8 cellular contexts compared by ENCODE assay signal in genomic region chr6:37222992-37223391, GRCh38. TPM values are rescaled to one million over a fixed set of nuclear protein-coding genes. Genes with fewer than 3 reads are reported as not detected.
A peak's percentile ranks its signal among the peaks of the same experiment; 100 is the strongest.
DNase-seq lines count a peak whose midpoint lies in the region; ATAC-seq and TF ChIP-seq lines count a peak whose summit lies in the region.

No MANE protein-coding gene starts in this region.

- no peak for TF ChIP-seq CTCF in kidney epithelial cell (IDR thresholded peaks at IDR 0.05; ENCODE audit: insufficient read depth, low read length, poor library complexity, severe bottlenecking)

- no peaks in the 10 kb centered on the region for H3K27me3 Mint-ChIP-seq in activated T-cell treated with anti-CD3 and anti-CD28 coated beads, Interleukin-2, amount 50 U/mL, for 72 hours (ENCODE audit: low read depth)
- H3K27me3 Mint-ChIP-seq in activated naive CD8-positive, alpha-beta T cell: no peaks in the 10 kb centered on the region

- H3K36me3 ChIP-seq in kidney epithelial cell (ENCODE audit: control insufficient read depth, insufficient read depth, low read length) (no peaks in the 10 kb centered on the region), thymus (ENCODE audit: control insufficient read depth, insufficient read depth) (no peaks in the 10 kb centered on the region)

- peak overlapping the region; percentile 79 to 97 for H3K4me3 Mint-ChIP-seq in activated T-cell treated with anti-CD3 and anti-CD28 coated beads, Interleukin-2, amount 50 U/mL, for 72 hours
- peak overlapping the region; percentile 85 for H3K4me3 Mint-ChIP-seq in activated naive CD8-positive, alpha-beta T cell

- H3K4me1 ChIP-seq in thymus (ENCODE audit: control insufficient read depth, insufficient read depth, low read length): no peaks in the 10 kb centered on the region

- H3K4me3 ChIP-seq in kidney epithelial cell (ENCODE audit: low read depth, low read length) (peak overlapping the region; percentile 10), thymus (ENCODE audit: low read length) (peak overlapping the region; percentile 64)

- no peak for DNase-seq in activated T-cell treated with anti-CD3 and anti-CD28 coated beads, Interleukin-2, amount 50 U/mL, for 72 hours
- no peak for DNase-seq in activated T-cell treated with anti-CD3 and anti-CD28 coated beads, Interleukin-2, amount 50 U/mL, for 1 hour
- DNase-seq in kidney epithelial cell (ENCODE audit: low read depth) (no peak), SIG-M5 (lab: John Stamatoyannopoulos, UW) (no peak)
- DNase-seq in stimulated activated CD4-positive, alpha-beta T cell treated with anti-CD3 and anti-CD28 coated beads, Interleukin-4, amount 100 ng/mL, for 4 hours: no peak

- no peak overlapping the region for H3K27ac ChIP-seq in thymus (ENCODE audit: low read depth)

- ATAC-seq in activated T-cell treated with anti-CD3 and anti-CD28 coated beads, Interleukin-2, amount 50 U/mL, for 72 hours (replicated peaks in 1 of 2): no peak
- ATAC-seq in GM19397 (IDR thresholded peaks at IDR 0.05; ENCODE audit: unreplicated experiment): no peak

- H3K36me3 Mint-ChIP-seq in activated T-cell treated with anti-CD3 and anti-CD28 coated beads, Interleukin-2, amount 50 U/mL, for 72 hours (ENCODE audit: insufficient read depth in 2 of 2): no peaks in the 10 kb centered on the region
- H3K36me3 Mint-ChIP-seq in activated naive CD8-positive, alpha-beta T cell: no peaks in the 10 kb centered on the region

- peak overlapping the region; percentile 90 for H3K27ac Mint-ChIP-seq in activated T-cell treated with anti-CD3 and anti-CD28 coated beads, Interleukin-2, amount 50 U/mL, for 72 hours
- peak overlapping the region; percentile 62 for H3K27ac Mint-ChIP-seq in activated naive CD8-positive, alpha-beta T cell

- peaks cover 32% of the 10 kb centered on the region for H3K4me1 Mint-ChIP-seq in activated T-cell treated with anti-CD3 and anti-CD28 coated beads, Interleukin-2, amount 50 U/mL, for 72 hours (ENCODE audit: low read depth)
- H3K4me1 Mint-ChIP-seq in activated naive CD8-positive, alpha-beta T cell (ENCODE audit: low read depth): peaks cover 15% of the 10 kb centered on the region

- no peaks in the 10 kb centered on the region for H3K9me3 Mint-ChIP-seq in activated T-cell treated with anti-CD3 and anti-CD28 coated beads, Interleukin-2, amount 50 U/mL, for 72 hours
- H3K9me3 Mint-ChIP-seq in activated naive CD8-positive, alpha-beta T cell (ENCODE audit: low read depth): no peaks in the 10 kb centered on the region

- no peaks in the 10 kb centered on the region for H3K9me3 ChIP-seq in thymus (ENCODE audit: control insufficient read depth)

- H3K27me3 ChIP-seq in kidney epithelial cell (ENCODE audit: control insufficient read depth, insufficient read depth, low read length): no peaks in the 10 kb centered on the region
- H3K27me3 ChIP-seq in thymus (ENCODE audit: control insufficient read depth, insufficient read depth): no peaks in the 10 kb centered on the region

RNA-seq across cellular contexts. Expression of gene TBC1D22B, which starts 34.6 kb away (rescaled TPM):
- 10 to 100 TPM; 23.2 to 24.4 TPM for total RNA-seq in activated T-cell treated with anti-CD3 and anti-CD28 coated beads, Interleukin-2, amount 50 U/mL, for 72 hours
- total RNA-seq in kidney epithelial cell: 12.7 and 13.0 TPM in 2 replicates
- polyA plus RNA-seq in thymus: 8.8 TPM

RNA-seq across cellular contexts. Expression of gene TMEM217, which starts 35.0 kb away (rescaled TPM):
- 1 to 10 TPM; 6.8 to 9.3 TPM for total RNA-seq in activated T-cell treated with anti-CD3 and anti-CD28 coated beads, Interleukin-2, amount 50 U/mL, for 72 hours
- total RNA-seq in kidney epithelial cell: 2.0 and 4.0 TPM in 2 replicates
- polyA plus RNA-seq in thymus: 4.0 TPM

RNA-seq across cellular contexts. Expression of gene PIM1, which starts 53.0 kb away (rescaled TPM):
- 100 to 1,000 TPM; 334 to 429 TPM for total RNA-seq in activated T-cell treated with anti-CD3 and anti-CD28 coated beads, Interleukin-2, amount 50 U/mL, for 72 hours
- total RNA-seq in kidney epithelial cell: 18.2 and 19.5 TPM in 2 replicates
- 31.7 TPM for polyA plus RNA-seq in thymus

Comparison
In these comparisons a context has a peak if more than half of its experiments do, and no peak if none do; other contexts are left out.
1. RNA of gene PIM1, which starts 53.0 kb away (total RNA-seq): 334 to 429 TPM in activated T-cell treated with anti-CD3 and anti-CD28 coated beads, Interleukin-2, amount 50 U/mL, for 72 hours; 18.2 to 19.5 TPM in kidney epithelial cell; every median in the first group is over 10 times any median in the second.